In genomic region chr7:101153969-101154692, GRCh38 we compare ENCODE assay signal across 1 cellular context.
TF ChIP-seq lines count a peak whose summit lies in the region.

TSS of gene AP1S1 (plus strand) at chr7:101154476. CDS start at chr7:101154515, 39 bp downstream.

TF ChIP-seq in HEK293, 187 proteins besides CTCF, POLR2A, EP300 and RAD21 (continued from another document and continues in another):
- TF ChIP-seq PRDM4 (tag by site-specific recombination; IDR thresholded peaks at IDR 0.05) = peak; percentile 78
- TF ChIP-seq ZNF521 (tag by site-specific recombination; IDR thresholded peaks at IDR 0.05) = no peak
- peak; percentile 86 for TF ChIP-seq GLIS2 (tag by site-specific recombination; IDR thresholded peaks at IDR 0.05)
- no peak for TF ChIP-seq ZNF26 (tag by site-specific recombination; IDR thresholded peaks at IDR 0.05)
- no peak for TF ChIP-seq AEBP2 (tag by site-specific recombination; IDR thresholded peaks at IDR 0.05; ENCODE audit: borderline replicate concordance)
- peak; percentile 14; the same call in 1 of the 2 replicates for TF ChIP-seq GLI4 (tag by site-specific recombination; IDR thresholded peaks at IDR 0.05)
- TF ChIP-seq ZNF558 (tag by site-specific recombination; IDR thresholded peaks at IDR 0.05) = 0 out of 2 replicates have a peak, but pooled peaks have one; percentile 14
- no peak for TF ChIP-seq ZSCAN23 (tag by site-specific recombination; IDR thresholded peaks at IDR 0.05)
- peak; percentile 49 for TF ChIP-seq KLF16 (tag by site-specific recombination; IDR thresholded peaks at IDR 0.05)
- peak; percentile 86 for TF ChIP-seq KLF1 (tag by site-specific recombination; IDR thresholded peaks at IDR 0.05)
- no peak for TF ChIP-seq ZXDB (tag by site-specific recombination; IDR thresholded peaks at IDR 0.05)
- TF ChIP-seq ZEB2 (tag by site-specific recombination; IDR thresholded peaks at IDR 0.05) = peak; percentile 46; the same call in 1 of the 2 replicates
- TF ChIP-seq ZBTB21 (tag by site-specific recombination; IDR thresholded peaks at IDR 0.05) = peak; percentile 21; the same call in 1 of the 2 replicates
- peak; percentile 94 for TF ChIP-seq PRDM1 (tag by site-specific recombination; IDR thresholded peaks at IDR 0.05)
- peak; percentile 87 for TF ChIP-seq SP2 (tag by site-specific recombination; IDR thresholded peaks at IDR 0.05)
- no peak for TF ChIP-seq ZNF707 (tag by site-specific recombination; IDR thresholded peaks at IDR 0.05)
- peak; percentile 75; the same call in 1 of the 2 replicates for TF ChIP-seq WT1 (tag by site-specific recombination; IDR thresholded peaks at IDR 0.05)
- 0 out of 2 replicates have a peak, but pooled peaks have one; percentile 14 for TF ChIP-seq ZSCAN30 (tag by site-specific recombination; IDR thresholded peaks at IDR 0.05)
- TF ChIP-seq KLF8 (tag by site-specific recombination; IDR thresholded peaks at IDR 0.05) = peak; percentile 89
- no peak for TF ChIP-seq OSR2 (tag by site-specific recombination; IDR thresholded peaks at IDR 0.05)
- TF ChIP-seq ZBTB17 (tag by site-specific recombination; IDR thresholded peaks at IDR 0.05) = peak; percentile 69
- peak; percentile 60 for TF ChIP-seq ZIC2 (tag by site-specific recombination; IDR thresholded peaks at IDR 0.05)
- peak; percentile 33; the same call in 1 of the 2 replicates for TF ChIP-seq ZNF2 (tag by site-specific recombination; IDR thresholded peaks at IDR 0.05)
- TF ChIP-seq ZNF76 (tag by site-specific recombination; IDR thresholded peaks at IDR 0.05; ENCODE audit: borderline replicate concordance, low read depth) = peak; percentile 71; the same call in 1 of the 2 replicates
- no peak for TF ChIP-seq ZNF600 (tag by site-specific recombination; IDR thresholded peaks at IDR 0.05)
- no peak for TF ChIP-seq ZNF157 (tag by site-specific recombination; IDR thresholded peaks at IDR 0.05)
- TF ChIP-seq ZNF324 (tag by site-specific recombination; IDR thresholded peaks at IDR 0.05) = peak; percentile 74; the same call in 1 of the 2 replicates
- TF ChIP-seq PATZ1 (tag by site-specific recombination; IDR thresholded peaks at IDR 0.05) = peak; percentile 77
- no peak for TF ChIP-seq BCL11A (tag by site-specific recombination; IDR thresholded peaks at IDR 0.05; ENCODE audit: low read depth)
- peak; percentile 47; the same call in 1 of the 2 replicates for TF ChIP-seq KLF7 (tag by site-specific recombination; IDR thresholded peaks at IDR 0.05; ENCODE audit: borderline replicate concordance)
- TF ChIP-seq ZFHX2 (tag by site-specific recombination; conservative IDR thresholded peaks at IDR 0.05) = peak; percentile 96
- TF ChIP-seq KLF9 (tag by site-specific recombination; IDR thresholded peaks at IDR 0.05; ENCODE audit: low read depth) = peak; percentile 84
- peak; percentile 86 for TF ChIP-seq ZNF366 (tag by site-specific recombination; conservative IDR thresholded peaks at IDR 0.05)
- peak; percentile 1 for TF ChIP-seq ZBTB26 (tag by site-specific recombination; optimal IDR thresholded peaks at IDR 0.05)
- peak; percentile 27; the same call in 1 of the 2 replicates for TF ChIP-seq KLF10 (tag by site-specific recombination; IDR thresholded peaks at IDR 0.05)
- TF ChIP-seq ZNF423 (tag by site-specific recombination; IDR thresholded peaks at IDR 0.05) = 0 out of 2 replicates have a peak, but pooled peaks have one; percentile 13
- TF ChIP-seq PRDM10 (tag by site-specific recombination; IDR thresholded peaks at IDR 0.05) = peak; percentile 68
- peak; percentile 75 for TF ChIP-seq ZBTB8A (tag by site-specific recombination; IDR thresholded peaks at IDR 0.05)
- peak; percentile 50 for TF ChIP-seq SP7 (tag by site-specific recombination; IDR thresholded peaks at IDR 0.05)
- TF ChIP-seq SP3 (tag by site-specific recombination; IDR thresholded peaks at IDR 0.05) = peak; percentile 97
- TF ChIP-seq ZNF335 (tag by site-specific recombination; conservative IDR thresholded peaks at IDR 0.05) = peak; percentile 73
- TF ChIP-seq ZNF140 (tag by site-specific recombination; IDR thresholded peaks at IDR 0.05) = no peak
- TF ChIP-seq ZNF341 (tag by site-specific recombination; IDR thresholded peaks at IDR 0.05; ENCODE audit: low read depth) = peak; percentile 92
- TF ChIP-seq ZNF148 (tag by site-specific recombination; IDR thresholded peaks at IDR 0.05; ENCODE audit: borderline replicate concordance) = 0 out of 2 replicates have a peak, but pooled peaks have one; percentile 22
- peak; percentile 77 for TF ChIP-seq ZNF692 (tag by site-specific recombination; IDR thresholded peaks at IDR 0.05)
- peak; percentile 94 for TF ChIP-seq ZNF394 (tag by site-specific recombination; IDR thresholded peaks at IDR 0.05; ENCODE audit: borderline replicate concordance)
